ENCODE assay signal across 25 cellular contexts in genomic region chr5:128315671-128316070, GRCh38.
"Had no signal": no experiment of that assay in that cellular context is flagged by ENCODE, and none has a peak within 500 bp of the region (broad histone marks: within the 10 kb centered on the region; RNA-seq: fewer than 3 reads in every experiment).

No MANE protein-coding gene starts in this region.

- H3K27me3 ChIP-seq: ascending aorta, body of pancreas, Peyer's patch had no signal

- H3K4me1 ChIP-seq: ascending aorta, body of pancreas, Peyer's patch had no signal

- H3K4me3 ChIP-seq: ascending aorta, body of pancreas, Peyer's patch had no signal

- ATAC-seq: activated naive CD4-positive, alpha-beta T cell treated with anti-CD3 and anti-CD28 coated beads, Interleukin-2, amount 50 U/mL, for 72 hours; activated naive CD8-positive, alpha-beta T cell treated with anti-CD3 and anti-CD28 coated beads, Interleukin-2, amount 50 U/mL, for 24 hours; activated T-cell treated with anti-CD3 and anti-CD28 coated beads, Interleukin-2, amount 50 U/mL, for 4 hours; body of pancreas; T-helper 17 cell; WTC11 had no signal

- H3K9me3 Mint-ChIP-seq: activated naive CD4-positive, alpha-beta T cell treated with anti-CD3 and anti-CD28 coated beads, Interleukin-2, amount 50 U/mL, for 72 hours; activated T-cell treated with anti-CD3 and anti-CD28 coated beads, Interleukin-2, amount 50 U/mL, for 4 hours; WTC11 had no signal

- H3K9me3 ChIP-seq: ascending aorta, body of pancreas, Peyer's patch had no signal

- H3K36me3 ChIP-seq: ascending aorta, Peyer's patch had no signal

- H3K36me3 Mint-ChIP-seq: activated naive CD4-positive, alpha-beta T cell treated with anti-CD3 and anti-CD28 coated beads, Interleukin-2, amount 50 U/mL, for 72 hours had no signal

- H3K4me1 Mint-ChIP-seq: activated naive CD8-positive, alpha-beta T cell treated with anti-CD3 and anti-CD28 coated beads, Interleukin-2, amount 50 U/mL, for 24 hours; T-helper 17 cell; WTC11 had no signal

- DNase-seq: activated CD4-positive, alpha-beta T cell treated with anti-CD3 and anti-CD28 coated beads for 48 hours; activated CD4-positive, alpha-beta T cell treated with anti-CD3 and anti-CD28 coated beads, Interleukin-2, amount 50 U/mL, for 48 hours; activated CD4-positive, CD25-positive, alpha-beta regulatory T cell treated with anti-CD3 and anti-CD28 coated beads, Interleukin-2, amount 50 U/mL, for 72 hours; activated effector memory CD4-positive, alpha-beta T cell treated with anti-CD3 and anti-CD28 coated beads, Interleukin-2, amount 50 U/mL, for 16 hours; activated naive CD4-positive, alpha-beta T cell treated with Interleukin-2 at 50 U/mL for 16 hours; activated naive CD8-positive, alpha-beta T cell treated with anti-CD3 and anti-CD28 coated beads, Interleukin-2, amount 50 U/mL, for 24 hours; activated T-cell treated with anti-CD3 and anti-CD28 coated beads, Interleukin-2, amount 50 U/mL, for 4 hours; amniotic stem cell; body of pancreas; MM.1S; NCI-H1048; NCI-H146; NCI-H187 treated with DMSO at 0.1 percent for 48 hours; NCI-H2081 treated with DMSO at 0.1 percent for 48 hours; NCI-H2171; NCI-H2227 treated with DMSO at 0.1 percent for 48 hours; NCI-H526; NCI-H774; Peyer's patch; SHP77 treated with DMSO at 0.1 percent for 48 hours; T-helper 17 cell; T-helper 9 cell had no signal

- H3K4me3 Mint-ChIP-seq: activated naive CD8-positive, alpha-beta T cell treated with anti-CD3 and anti-CD28 coated beads, Interleukin-2, amount 50 U/mL, for 24 hours; activated T-cell treated with anti-CD3 and anti-CD28 coated beads, Interleukin-2, amount 50 U/mL, for 4 hours; T-helper 17 cell; WTC11 had no signal

- H3K27ac Mint-ChIP-seq: activated naive CD4-positive, alpha-beta T cell treated with anti-CD3 and anti-CD28 coated beads, Interleukin-2, amount 50 U/mL, for 72 hours; activated naive CD8-positive, alpha-beta T cell treated with anti-CD3 and anti-CD28 coated beads, Interleukin-2, amount 50 U/mL, for 24 hours; T-helper 17 cell; WTC11 had no signal

- H3K27ac ChIP-seq: ascending aorta, body of pancreas, Peyer's patch had no signal
